Comparison of ENCODE assay signal across 32 cellular contexts in genomic region chr22:23583153-23583552, GRCh38. TPM values are rescaled to one million over a fixed set of nuclear protein-coding genes. Genes with fewer than 3 reads are reported as not detected.
"Had no signal": no experiment of that assay in that cellular context is flagged by ENCODE, and none has a peak within 500 bp of the region (broad histone marks: within the 10 kb centered on the region; RNA-seq: fewer than 3 reads in every experiment).

No MANE protein-coding gene starts in this region.

- H3K27ac ChIP-seq: adrenal gland, body of pancreas, esophagus muscularis mucosa, foreskin keratinocyte, gastrocnemius medialis, heart right ventricle, hepatocyte, VCaP had no signal

- H3K4me3 Mint-ChIP-seq: activated CD4-positive, alpha-beta memory T cell treated with anti-CD3 and anti-CD28 coated beads, Interleukin-2, amount 10 ng/mL, durations not matched to agents 7 days and 5 days; activated CD4-positive, alpha-beta T cell treated with anti-CD3 and anti-CD28 coated beads, Interleukin-2, amount 10 ng/mL, durations not matched to agents 7 days and 5 days; activated naive CD4-positive, alpha-beta T cell treated with anti-CD3 and anti-CD28 coated beads for 36 hours; activated naive CD4-positive, alpha-beta T cell treated with anti-CD3 and anti-CD28 coated beads, Interleukin-2, amount 50 U/mL, for 24 hours; activated naive CD8-positive, alpha-beta T cell treated with anti-CD3 and anti-CD28 coated beads for 36 hours; activated naive CD8-positive, alpha-beta T cell treated with anti-CD3 and anti-CD28 coated beads, Interleukin-2, amount 50 U/mL, for 24 hours; activated T-cell treated with anti-CD3 and anti-CD28 coated beads, Interleukin-2, amount 50 U/mL, for 24 hours; activated T-cell treated with anti-CD3 and anti-CD28 coated beads, Interleukin-2, amount 50 U/mL, for 72 hours; effector memory CD8-positive, alpha-beta T cell; WTC11 had no signal

- H3K4me2 ChIP-seq: hepatocyte had no signal

- H3K27me3 ChIP-seq: adrenal gland, body of pancreas, foreskin keratinocyte, gastrocnemius medialis, hepatocyte had no signal

- H3K79me2 ChIP-seq: hepatocyte had no signal

- ATAC-seq: activated naive CD8-positive, alpha-beta T cell treated with anti-CD3 and anti-CD28 coated beads, Interleukin-2, amount 50 U/mL, for 24 hours; activated T-cell treated with anti-CD3 and anti-CD28 coated beads, Interleukin-2, amount 50 U/mL, for 72 hours; body of pancreas; effector memory CD8-positive, alpha-beta T cell; foreskin keratinocyte; gastrocnemius medialis; heart right ventricle; WTC11 had no signal

- H3K9me3 Mint-ChIP-seq: activated CD4-positive, alpha-beta memory T cell treated with anti-CD3 and anti-CD28 coated beads, Interleukin-2, amount 10 ng/mL, durations not matched to agents 7 days and 5 days; activated CD4-positive, alpha-beta T cell treated with anti-CD3 and anti-CD28 coated beads, Interleukin-2, amount 10 ng/mL, durations not matched to agents 7 days and 5 days; activated naive CD4-positive, alpha-beta T cell treated with anti-CD3 and anti-CD28 coated beads for 36 hours; activated naive CD4-positive, alpha-beta T cell treated with anti-CD3 and anti-CD28 coated beads, Interleukin-2, amount 50 U/mL, for 24 hours; activated naive CD8-positive, alpha-beta T cell treated with anti-CD3 and anti-CD28 coated beads for 36 hours; activated naive CD8-positive, alpha-beta T cell treated with anti-CD3 and anti-CD28 coated beads, Interleukin-2, amount 50 U/mL, for 24 hours; activated T-cell treated with anti-CD3 and anti-CD28 coated beads, Interleukin-2, amount 50 U/mL, for 24 hours; activated T-cell treated with anti-CD3 and anti-CD28 coated beads, Interleukin-2, amount 50 U/mL, for 72 hours; effector memory CD8-positive, alpha-beta T cell; WTC11 had no signal

- DNase-seq: activated CD4-positive, alpha-beta memory T cell treated with anti-CD3 and anti-CD28 coated beads, Interleukin-2, amount 10 ng/mL, durations not matched to agents 7 days and 5 days; activated CD4-positive, alpha-beta T cell treated with anti-CD3 and anti-CD28 coated beads for 1 hour; activated CD4-positive, alpha-beta T cell treated with anti-CD3 and anti-CD28 coated beads for 4 hours; activated CD4-positive, alpha-beta T cell treated with anti-CD3 and anti-CD28 coated beads, Interleukin-2, amount 10 ng/mL, durations not matched to agents 7 days and 5 days; activated CD4-positive, alpha-beta T cell treated with anti-CD3 and anti-CD28 coated beads, Interleukin-2, amount 50 U/mL, for 4 hours; activated CD8-positive, alpha-beta memory T cell treated with anti-CD3 and anti-CD28 coated beads, Interleukin-2, amount 50 U/mL, for 48 hours; activated gamma-delta T cell; activated naive CD4-positive, alpha-beta T cell treated with anti-CD3 and anti-CD28 coated beads for 36 hours; activated naive CD8-positive, alpha-beta T cell treated with anti-CD3 and anti-CD28 coated beads for 36 hours; activated naive CD8-positive, alpha-beta T cell treated with anti-CD3 and anti-CD28 coated beads, Interleukin-2, amount 50 U/mL, for 24 hours; activated T-cell treated with anti-CD3 and anti-CD28 coated beads for 4 hours; activated T-cell treated with anti-CD3 and anti-CD28 coated beads, Interleukin-2, amount 50 U/mL, for 24 hours; activated T-cell treated with anti-CD3 and anti-CD28 coated beads, Interleukin-2, amount 50 U/mL, for 72 hours; adrenal gland; amygdala; body of pancreas; cortex of kidney; dermis blood vessel endothelial cell; effector CD4-positive, alpha-beta T cell; effector memory CD8-positive, alpha-beta T cell; erythroblast; foreskin keratinocyte; gastrocnemius medialis; heart right ventricle; T-helper 2 cell had no signal

- H3K4me1 ChIP-seq: adrenal gland, body of pancreas, esophagus muscularis mucosa, foreskin keratinocyte, gastrocnemius medialis, heart right ventricle had no signal

- H3K36me3 Mint-ChIP-seq: activated naive CD4-positive, alpha-beta T cell treated with anti-CD3 and anti-CD28 coated beads, Interleukin-2, amount 50 U/mL, for 24 hours; activated naive CD8-positive, alpha-beta T cell treated with anti-CD3 and anti-CD28 coated beads for 36 hours; WTC11 had no signal

- H2AFZ ChIP-seq: hepatocyte had no signal

- H3K4me1 Mint-ChIP-seq: activated naive CD4-positive, alpha-beta T cell treated with anti-CD3 and anti-CD28 coated beads, Interleukin-2, amount 50 U/mL, for 24 hours; activated naive CD8-positive, alpha-beta T cell treated with anti-CD3 and anti-CD28 coated beads for 36 hours; WTC11 had no signal

- H3K9me3 ChIP-seq: adrenal gland, body of pancreas, esophagus muscularis mucosa, gastrocnemius medialis, heart right ventricle had no signal

- H3K4me3 ChIP-seq: adrenal gland, body of pancreas, esophagus muscularis mucosa, gastrocnemius medialis, heart right ventricle, hepatocyte had no signal

- H3K27ac Mint-ChIP-seq: activated CD4-positive, alpha-beta memory T cell treated with anti-CD3 and anti-CD28 coated beads, Interleukin-2, amount 10 ng/mL, durations not matched to agents 7 days and 5 days; activated CD4-positive, alpha-beta T cell treated with anti-CD3 and anti-CD28 coated beads, Interleukin-2, amount 10 ng/mL, durations not matched to agents 7 days and 5 days; activated naive CD4-positive, alpha-beta T cell treated with anti-CD3 and anti-CD28 coated beads for 36 hours; activated naive CD4-positive, alpha-beta T cell treated with anti-CD3 and anti-CD28 coated beads, Interleukin-2, amount 50 U/mL, for 24 hours; activated naive CD8-positive, alpha-beta T cell treated with anti-CD3 and anti-CD28 coated beads for 36 hours; activated naive CD8-positive, alpha-beta T cell treated with anti-CD3 and anti-CD28 coated beads, Interleukin-2, amount 50 U/mL, for 24 hours; activated T-cell treated with anti-CD3 and anti-CD28 coated beads, Interleukin-2, amount 50 U/mL, for 24 hours; activated T-cell treated with anti-CD3 and anti-CD28 coated beads, Interleukin-2, amount 50 U/mL, for 72 hours; effector memory CD8-positive, alpha-beta T cell; WTC11 had no signal

- H3K36me3 ChIP-seq: adrenal gland, esophagus muscularis mucosa, gastrocnemius medialis, heart right ventricle had no signal

RNA-seq across cellular contexts. Expression of gene IGLL1, which starts 3.1 kb away (rescaled TPM):
- total RNA-seq: activated CD4-positive, alpha-beta T cell treated with anti-CD3 and anti-CD28 coated beads, Interleukin-2, amount 10 ng/mL, durations not matched to agents 7 days and 5 days; activated naive CD4-positive, alpha-beta T cell treated with anti-CD3 and anti-CD28 coated beads for 36 hours; activated naive CD8-positive, alpha-beta T cell treated with anti-CD3 and anti-CD28 coated beads for 36 hours; activated T-cell treated with anti-CD3 and anti-CD28 coated beads, Interleukin-2, amount 50 U/mL, for 72 hours; adrenal gland; aorta; body of pancreas; chondrocyte; dermis blood vessel endothelial cell; esophagus muscularis mucosa; foreskin keratinocyte; gastrocnemius medialis; heart right ventricle; hepatocyte; WTC11 had no signal

RNA-seq across cellular contexts. Expression of gene DRICH1, which starts 49.0 kb away (rescaled TPM):
- total RNA-seq: activated naive CD8-positive, alpha-beta T cell treated with anti-CD3 and anti-CD28 coated beads for 36 hours; body of pancreas; chondrocyte; gastrocnemius medialis; heart right ventricle; hepatocyte had no signal
